1 cellular context compared by ENCODE assay signal in genomic region chr3:126394179-126394976, GRCh38.
TF ChIP-seq lines count a peak whose summit lies in the region.

CFAP100 (plus strand) TSS chr3:126394909; CDS start chr3:126396001, 1,092 bp downstream.

TF ChIP-seq in WTC11, 78 proteins besides CTCF, POLR2A, EP300 and RAD21 (continued from another document and continues in another):
- TF ChIP-seq, protein P1, sequence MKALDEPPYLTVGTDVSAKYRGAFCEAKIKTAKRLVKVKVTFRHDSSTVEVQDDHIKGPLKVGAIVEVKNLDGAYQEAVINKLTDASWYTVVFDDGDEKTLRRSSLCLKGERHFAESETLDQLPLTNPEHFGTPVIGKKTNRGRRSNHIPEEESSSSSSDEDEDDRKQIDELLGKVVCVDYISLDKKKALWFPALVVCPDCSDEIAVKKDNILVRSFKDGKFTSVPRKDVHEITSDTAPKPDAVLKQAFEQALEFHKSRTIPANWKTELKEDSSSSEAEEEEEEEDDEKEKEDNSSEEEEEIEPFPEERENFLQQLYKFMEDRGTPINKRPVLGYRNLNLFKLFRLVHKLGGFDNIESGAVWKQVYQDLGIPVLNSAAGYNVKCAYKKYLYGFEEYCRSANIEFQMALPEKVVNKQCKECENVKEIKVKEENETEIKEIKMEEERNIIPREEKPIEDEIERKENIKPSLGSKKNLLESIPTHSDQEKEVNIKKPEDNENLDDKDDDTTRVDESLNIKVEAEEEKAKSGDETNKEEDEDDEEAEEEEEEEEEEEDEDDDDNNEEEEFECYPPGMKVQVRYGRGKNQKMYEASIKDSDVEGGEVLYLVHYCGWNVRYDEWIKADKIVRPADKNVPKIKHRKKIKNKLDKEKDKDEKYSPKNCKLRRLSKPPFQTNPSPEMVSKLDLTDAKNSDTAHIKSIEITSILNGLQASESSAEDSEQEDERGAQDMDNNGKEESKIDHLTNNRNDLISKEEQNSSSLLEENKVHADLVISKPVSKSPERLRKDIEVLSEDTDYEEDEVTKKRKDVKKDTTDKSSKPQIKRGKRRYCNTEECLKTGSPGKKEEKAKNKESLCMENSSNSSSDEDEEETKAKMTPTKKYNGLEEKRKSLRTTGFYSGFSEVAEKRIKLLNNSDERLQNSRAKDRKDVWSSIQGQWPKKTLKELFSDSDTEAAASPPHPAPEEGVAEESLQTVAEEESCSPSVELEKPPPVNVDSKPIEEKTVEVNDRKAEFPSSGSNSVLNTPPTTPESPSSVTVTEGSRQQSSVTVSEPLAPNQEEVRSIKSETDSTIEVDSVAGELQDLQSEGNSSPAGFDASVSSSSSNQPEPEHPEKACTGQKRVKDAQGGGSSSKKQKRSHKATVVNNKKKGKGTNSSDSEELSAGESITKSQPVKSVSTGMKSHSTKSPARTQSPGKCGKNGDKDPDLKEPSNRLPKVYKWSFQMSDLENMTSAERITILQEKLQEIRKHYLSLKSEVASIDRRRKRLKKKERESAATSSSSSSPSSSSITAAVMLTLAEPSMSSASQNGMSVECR (CRISPR knock-in tag; IDR thresholded peaks at IDR 0.05; ENCODE audit: borderline replicate concordance): 0 out of 2 replicates have a peak, but pooled peaks have one; percentile 66
- TF ChIP-seq SP1 (CRISPR knock-in tag; conservative IDR thresholded peaks at IDR 0.05): 0 out of 2 replicates have a peak, but pooled peaks have one; percentile 48
- TF ChIP-seq, protein P2, sequence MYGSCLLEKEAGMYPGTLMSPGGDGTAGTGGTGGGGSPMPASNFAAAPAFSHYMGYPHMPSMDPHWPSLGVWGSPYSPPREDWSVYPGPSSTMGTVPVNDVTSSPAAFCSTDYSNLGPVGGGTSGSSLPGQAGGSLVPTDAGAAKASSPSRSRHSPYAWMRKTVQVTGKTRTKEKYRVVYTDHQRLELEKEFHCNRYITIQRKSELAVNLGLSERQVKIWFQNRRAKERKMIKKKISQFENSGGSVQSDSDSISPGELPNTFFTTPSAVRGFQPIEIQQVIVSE (CRISPR knock-in tag; IDR thresholded peaks at IDR 0.05; ENCODE audit: borderline replicate concordance): no peak
- no peak for TF ChIP-seq SOX15 (CRISPR knock-in tag; IDR thresholded peaks at IDR 0.05)
- no peak for TF ChIP-seq GABPB1 (CRISPR knock-in tag; IDR thresholded peaks at IDR 0.05)
- TF ChIP-seq SMAD4 (CRISPR knock-in tag; IDR thresholded peaks at IDR 0.05): no peak
- no peak for TF ChIP-seq SMAD3 (CRISPR knock-in tag; IDR thresholded peaks at IDR 0.05; ENCODE audit: borderline replicate concordance)
- no peak for TF ChIP-seq RELA (CRISPR knock-in tag; IDR thresholded peaks at IDR 0.05; ENCODE audit: borderline replicate concordance)
- TF ChIP-seq ZNF138 (CRISPR knock-in tag; conservative IDR thresholded peaks at IDR 0.05): no peak
- TF ChIP-seq GTF2I (CRISPR knock-in tag; conservative IDR thresholded peaks at IDR 0.05): no peak
- TF ChIP-seq, protein P3, sequence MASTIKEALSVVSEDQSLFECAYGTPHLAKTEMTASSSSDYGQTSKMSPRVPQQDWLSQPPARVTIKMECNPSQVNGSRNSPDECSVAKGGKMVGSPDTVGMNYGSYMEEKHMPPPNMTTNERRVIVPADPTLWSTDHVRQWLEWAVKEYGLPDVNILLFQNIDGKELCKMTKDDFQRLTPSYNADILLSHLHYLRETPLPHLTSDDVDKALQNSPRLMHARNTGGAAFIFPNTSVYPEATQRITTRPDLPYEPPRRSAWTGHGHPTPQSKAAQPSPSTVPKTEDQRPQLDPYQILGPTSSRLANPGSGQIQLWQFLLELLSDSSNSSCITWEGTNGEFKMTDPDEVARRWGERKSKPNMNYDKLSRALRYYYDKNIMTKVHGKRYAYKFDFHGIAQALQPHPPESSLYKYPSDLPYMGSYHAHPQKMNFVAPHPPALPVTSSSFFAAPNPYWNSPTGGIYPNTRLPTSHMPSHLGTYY (CRISPR knock-in tag; IDR thresholded peaks at IDR 0.05): no peak
- no peak for TF ChIP-seq ATF3 (CRISPR knock-in tag; conservative IDR thresholded peaks at IDR 0.05)
- TF ChIP-seq ZNF317 (CRISPR knock-in tag; IDR thresholded peaks at IDR 0.05; ENCODE audit: borderline replicate concordance, low read depth): no peak
- TF ChIP-seq CREB1 (CRISPR knock-in tag; IDR thresholded peaks at IDR 0.05): peak; percentile 59; the same call in 1 of the 2 replicates
- TF ChIP-seq TP53 (CRISPR knock-in tag; IDR thresholded peaks at IDR 0.05): no peak
- TF ChIP-seq, protein P4, sequence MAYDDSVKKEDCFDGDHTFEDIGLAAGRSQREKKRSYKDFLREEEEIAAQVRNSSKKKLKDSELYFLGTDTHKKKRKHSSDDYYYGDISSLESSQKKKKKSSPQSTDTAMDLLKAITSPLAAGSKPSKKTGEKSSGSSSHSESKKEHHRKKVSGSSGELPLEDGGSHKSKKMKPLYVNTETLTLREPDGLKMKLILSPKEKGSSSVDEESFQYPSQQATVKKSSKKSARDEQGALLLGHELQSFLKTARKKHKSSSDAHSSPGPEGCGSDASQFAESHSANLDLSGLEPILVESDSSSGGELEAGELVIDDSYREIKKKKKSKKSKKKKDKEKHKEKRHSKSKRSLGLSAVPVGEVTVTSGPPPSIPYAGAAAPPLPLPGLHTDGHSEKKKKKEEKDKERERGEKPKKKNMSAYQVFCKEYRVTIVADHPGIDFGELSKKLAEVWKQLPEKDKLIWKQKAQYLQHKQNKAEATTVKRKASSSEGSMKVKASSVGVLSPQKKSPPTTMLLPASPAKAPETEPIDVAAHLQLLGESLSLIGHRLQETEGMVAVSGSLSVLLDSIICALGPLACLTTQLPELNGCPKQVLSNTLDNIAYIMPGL (CRISPR knock-in tag; IDR thresholded peaks at IDR 0.05): 0 out of 2 replicates have a peak, but pooled peaks have one; percentile 56
- TF ChIP-seq USF1 (CRISPR knock-in tag; IDR thresholded peaks at IDR 0.05): peak; percentile 44; the same call in 1 of the 2 replicates
- TF ChIP-seq MYBL2 (CRISPR knock-in tag; IDR thresholded peaks at IDR 0.05): no peak
- TF ChIP-seq USF2 (CRISPR knock-in tag; IDR thresholded peaks at IDR 0.05): no peak
- no peak for TF ChIP-seq ZNF416 (CRISPR knock-in tag; IDR thresholded peaks at IDR 0.05)
- TF ChIP-seq NFE2L1 (CRISPR knock-in tag; IDR thresholded peaks at IDR 0.05): no peak
- TF ChIP-seq ESRRA (CRISPR knock-in tag; IDR thresholded peaks at IDR 0.05; ENCODE audit: borderline replicate concordance): no peak
- 0 out of 2 replicates have a peak, but pooled peaks have one; percentile 28 for TF ChIP-seq ETV6 (CRISPR knock-in tag; IDR thresholded peaks at IDR 0.05)
- TF ChIP-seq ZNF232 (CRISPR knock-in tag; IDR thresholded peaks at IDR 0.05): no peak
- TF ChIP-seq ZSCAN18 (CRISPR knock-in tag; IDR thresholded peaks at IDR 0.05): no peak
- TF ChIP-seq OVOL2 (CRISPR knock-in tag; IDR thresholded peaks at IDR 0.05; ENCODE audit: borderline replicate concordance): no peak
- no peak for TF ChIP-seq PRDM15 (CRISPR knock-in tag; IDR thresholded peaks at IDR 0.05)
- TF ChIP-seq ZNF396 (CRISPR knock-in tag; IDR thresholded peaks at IDR 0.05; ENCODE audit: borderline replicate concordance): no peak
- TF ChIP-seq ZNF281 (CRISPR knock-in tag; IDR thresholded peaks at IDR 0.05): no peak; the same call in 1 of the 2 replicates
- no peak for TF ChIP-seq NFYB (CRISPR knock-in tag; conservative IDR thresholded peaks at IDR 0.05; ENCODE audit: low read depth)
- no peak for TF ChIP-seq NR3C1 (CRISPR knock-in tag; conservative IDR thresholded peaks at IDR 0.05; ENCODE audit: low read depth)
- TF ChIP-seq ZNF532 (CRISPR knock-in tag; IDR thresholded peaks at IDR 0.05; ENCODE audit: borderline replicate concordance): no peak
- TF ChIP-seq ZNF423 (CRISPR knock-in tag; IDR thresholded peaks at IDR 0.05): no peak
- TF ChIP-seq JAZF1 (CRISPR knock-in tag; IDR thresholded peaks at IDR 0.05): no peak
